In the genomic region with DNA sequence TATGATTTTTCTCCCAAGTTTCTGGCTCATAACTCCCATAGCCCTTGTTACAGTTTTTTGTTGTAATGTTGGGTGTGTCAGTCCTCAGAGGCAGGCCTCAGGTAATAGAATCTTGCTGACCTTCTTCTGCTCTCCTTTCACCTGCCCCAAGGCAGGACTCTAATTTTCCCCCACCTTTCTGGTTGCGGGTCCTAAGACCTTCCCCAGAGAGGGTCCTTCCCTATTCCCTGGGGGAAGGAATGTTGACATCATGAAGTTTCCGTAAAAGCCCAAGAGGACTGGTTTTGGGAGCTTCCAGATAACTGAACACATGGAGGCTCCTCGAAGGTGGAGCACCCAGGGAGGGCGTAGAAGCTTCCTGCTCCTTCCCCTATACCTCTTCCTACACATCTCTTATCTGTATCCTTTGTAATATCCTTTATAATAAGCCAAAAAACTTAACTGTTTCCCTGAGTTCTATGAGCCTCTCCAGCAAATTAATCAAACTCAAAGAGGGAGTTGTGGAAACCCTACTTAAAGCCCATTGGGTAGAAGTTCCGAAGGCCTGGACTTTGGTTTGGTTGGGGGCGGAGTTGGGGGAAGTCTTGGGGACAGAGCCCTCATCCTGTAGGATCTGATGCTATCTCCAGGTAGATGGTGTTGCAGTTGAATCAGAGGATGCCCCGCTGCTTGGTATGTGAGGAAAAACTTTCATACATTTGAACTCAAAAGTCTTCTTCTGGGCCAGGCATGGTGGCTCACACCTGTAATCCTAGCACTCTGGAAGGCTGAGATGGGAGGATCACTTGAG, we compare ENCODE assay signal across 17 cellular contexts.
"Had no signal": no experiment of that assay in that cellular context is flagged by ENCODE, and none has a peak within 500 bp of the region (broad histone marks: within the 10 kb centered on the region; RNA-seq: fewer than 3 reads in every experiment).

No MANE protein-coding gene starts in this region.

- H3K9me3 Mint-ChIP-seq: nephron progenitor cell; stimulated activated naive CD8-positive, alpha-beta T cell treated with anti-CD3 and anti-CD28 coated beads, Interleukin-15, amount 100 ng/mL, for 72 hours had no signal

- ATAC-seq: activated CD4-positive, CD25-positive, alpha-beta regulatory T cell treated with anti-CD3 and anti-CD28 coated beads, Interleukin-2, amount 50 U/mL, for 24 hours; foreskin keratinocyte; right cardiac atrium; stimulated activated naive CD8-positive, alpha-beta T cell treated with anti-CD3 and anti-CD28 coated beads, Interleukin-15, amount 100 ng/mL, for 72 hours had no signal

- H3K4me3 Mint-ChIP-seq: nephron progenitor cell; stimulated activated naive CD8-positive, alpha-beta T cell treated with anti-CD3 and anti-CD28 coated beads, Interleukin-15, amount 100 ng/mL, for 72 hours had no signal

- H3K27ac ChIP-seq: foreskin keratinocyte had no signal

- H3K27me3 ChIP-seq: foreskin keratinocyte had no signal

- H3K27ac Mint-ChIP-seq: nephron progenitor cell; progenitor cell of endocrine pancreas; stimulated activated naive CD8-positive, alpha-beta T cell treated with anti-CD3 and anti-CD28 coated beads, Interleukin-15, amount 100 ng/mL, for 72 hours had no signal

- DNase-seq: activated CD4-positive, alpha-beta T cell treated with anti-CD3 and anti-CD28 coated beads, Interleukin-2, amount 50 U/mL, for 1 hour; activated CD8-positive, alpha-beta memory T cell treated with anti-CD3 and anti-CD28 coated beads for 24 hours; activated naive CD4-positive, alpha-beta T cell; caudate nucleus; cortex of kidney; effector memory CD4-positive, alpha-beta T cell; foreskin keratinocyte; glutamatergic neuron; kidney glomerular epithelial cell; nephron progenitor cell; occipital lobe; right cardiac atrium; stimulated activated CD4-positive, alpha-beta T cell treated with anti-CD3 and anti-CD28 coated beads, Interleukin-4, amount 100 ng/mL, for 4 hours; stimulated activated naive CD8-positive, alpha-beta T cell treated with anti-CD3 and anti-CD28 coated beads, Interleukin-15, amount 100 ng/mL, for 72 hours had no signal

- H3K4me3 ChIP-seq: smooth muscle cell had no signal

- H3K4me1 ChIP-seq: foreskin keratinocyte had no signal
